In the genomic region with DNA sequence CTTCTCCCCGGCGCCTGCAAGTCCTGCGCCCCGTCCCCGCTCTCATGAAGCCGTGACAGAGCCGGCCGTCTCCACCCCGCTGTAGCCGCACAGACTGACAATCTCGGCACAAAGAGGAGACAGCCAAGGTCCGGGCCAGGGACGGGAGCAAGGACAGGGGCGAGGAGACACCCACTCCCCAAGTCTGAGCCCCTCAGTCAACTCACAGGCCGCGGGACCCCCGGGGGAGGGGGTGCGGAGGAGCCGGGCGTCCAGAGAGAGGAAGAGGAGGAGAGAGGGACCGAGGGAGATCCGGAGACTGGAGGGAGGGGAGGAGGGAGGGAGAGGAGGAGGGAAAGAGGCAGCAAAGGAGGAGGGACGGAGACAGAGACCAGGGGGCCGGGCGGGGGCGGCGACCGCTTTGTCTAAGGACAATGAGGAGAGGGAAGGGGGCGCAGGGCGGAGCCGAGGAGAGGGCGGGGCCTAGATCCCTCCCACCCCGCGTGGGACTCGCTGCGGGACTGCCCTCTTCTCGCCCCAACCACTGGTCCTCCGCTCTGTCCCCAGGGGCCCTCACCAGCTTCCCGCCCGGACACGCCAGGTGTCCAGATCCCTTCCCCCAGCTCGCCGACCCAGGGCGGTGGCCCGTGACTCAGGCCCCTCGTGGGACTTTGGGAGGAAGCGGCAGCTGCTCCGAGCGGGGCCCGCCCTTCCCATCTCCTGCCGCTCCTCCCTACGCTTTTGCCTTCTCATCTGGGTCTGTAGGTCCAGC, we compare ENCODE assay signal across 8 cellular contexts. TPM values are rescaled to one million over a fixed set of nuclear protein-coding genes. Genes with fewer than 3 reads are reported as not detected.
DNase-seq lines count a peak whose midpoint lies in the region; ATAC-seq, FAIRE-seq and TF ChIP-seq lines count a peak whose summit lies in the region.

No MANE protein-coding gene starts in this region.

- peak overlapping the region; percentile 88 for H3K9ac ChIP-seq in DND-41 (ENCODE audit: low read depth, low read length)

- peak in 1 of 2 donors; percentile 57 for TF ChIP-seq POLR2A in suprapubic skin (IDR thresholded peaks at IDR 0.05)

- H2AFZ ChIP-seq in DND-41 (ENCODE audit: low read depth, low read length): peak overlapping the region; percentile 65

- FAIRE-seq in frontal cortex (lab: Jason Lieb, UNC): no peak

- peak; percentile 92 for DNase-seq in DND-41
- peak; percentile 94 for DNase-seq in GOT3 (lab: John Stamatoyannopoulos, UW)
- DNase-seq in MG63: peak; percentile 98
- peak; percentile 63 to 87 for DNase-seq in SHP77 (lab: John Stamatoyannopoulos, UW)
- DNase-seq in activated naive CD4-positive, alpha-beta T cell (lab: John Stamatoyannopoulos, UW): peak in 3 of 4 experiments; percentile 37 to 62 (median 47)
- peak; percentile 63 to 70 for DNase-seq in frontal cortex (ENCODE audit: low spot score in 2 of 2)
- DNase-seq in non-pigmented ciliary epithelial cell (ENCODE audit: low read depth): peak; percentile 79
- DNase-seq in suprapubic skin (ENCODE audit: low spot score in 2 of 2): peak; percentile 98

- under 1% methylated on average over 49 of the region's 52 CpGs for WGBS in suprapubic skin

- H3K27me3 ChIP-seq in DND-41 (ENCODE audit: insufficient read depth, low read length, poor library complexity): no peaks in the 10 kb centered on the region
- H3K27me3 ChIP-seq in MG63: no peaks in the 10 kb centered on the region
- no peaks in the 10 kb centered on the region for H3K27me3 ChIP-seq in suprapubic skin

- TF ChIP-seq CTCF in DND-41 (IDR thresholded peaks at IDR 0.05; ENCODE audit: borderline replicate concordance, extremely low read depth, low read length, poor library complexity, severe bottlenecking): no peak
- no peak for TF ChIP-seq CTCF in suprapubic skin (IDR thresholded peaks at IDR 0.05)

- H3K36me3 ChIP-seq in DND-41 (ENCODE audit: insufficient read depth, low read length) (peaks cover 24% of the 10 kb centered on the region; the same call in 1 of the 2 replicates), MG63 (peaks cover 21% of the 10 kb centered on the region), suprapubic skin (no peaks in the 10 kb centered on the region)

- peaks cover 74% of the 10 kb centered on the region for H3K4me1 ChIP-seq in DND-41 (ENCODE audit: insufficient read depth, low read length)
- peaks cover 79% of the 10 kb centered on the region for H3K4me1 ChIP-seq in suprapubic skin

- no peak for TF ChIP-seq EP300 in suprapubic skin (IDR thresholded peaks at IDR 0.05)

- H3K4me2 ChIP-seq in DND-41 (ENCODE audit: insufficient read depth, low read length): peak overlapping the region; percentile 95

- H3K27ac ChIP-seq in DND-41 (ENCODE audit: low read length) (peak overlapping the region; percentile 80), suprapubic skin (peak overlapping the region; percentile 98)

- peaks cover 82% of the 10 kb centered on the region for H3K79me2 ChIP-seq in DND-41 (ENCODE audit: insufficient read depth, low read length)

- H3K4me3 ChIP-seq in DND-41 (ENCODE audit: low read depth in 1 of 2, low read length in 2 of 2) (peak overlapping the region; percentile 65 to 68), MG63 (peak overlapping the region; percentile 98), suprapubic skin (peak overlapping the region; percentile 68)

- peak; percentile 33 for ATAC-seq in DND-41 (ENCODE audit: insufficient read depth, low read depth)

- H3K9me3 ChIP-seq in DND-41 (ENCODE audit: insufficient read depth, low read length, severe bottlenecking) (no peaks in the 10 kb centered on the region), MG63 (no peaks in the 10 kb centered on the region), suprapubic skin (no peaks in the 10 kb centered on the region)

- peaks cover 28% of the 10 kb centered on the region for H4K20me1 ChIP-seq in DND-41 (ENCODE audit: insufficient read depth, low read length)

RNA-seq across cellular contexts. Expression of a gene that starts 0.6 kb away (rescaled TPM):
- 31.1 and 32.0 TPM in 2 replicates for total RNA-seq in MG63 (2014; rRNA removed; shearing (Covaris generic); ENCODE audit: low replicate concordance)
- total RNA-seq in frontal cortex (44.0 TPM), suprapubic skin (10 to 100 TPM; 25.2 to 31.0 (median 29.2) TPM)

RNA-seq across cellular contexts. Expression of a gene that starts 3.7 kb away (rescaled TPM):
- 0.25 and 3.4 TPM in 2 replicates for total RNA-seq in MG63 (2014; rRNA removed; shearing (Covaris generic); ENCODE audit: low replicate concordance)
- total RNA-seq in frontal cortex (0.41 TPM), suprapubic skin (1 to 10 TPM; 2.3 to 9.0 (median 6.8) TPM)

RNA-seq across cellular contexts. Expression of a gene that starts 14.3 kb away (rescaled TPM):
- 16.6 and 24.2 TPM in 2 replicates for total RNA-seq in MG63 (2014; rRNA removed; shearing (Covaris generic); ENCODE audit: low replicate concordance)
- total RNA-seq in frontal cortex: 22.4 TPM
- total RNA-seq in suprapubic skin: 10 to 100 TPM; 24.3 to 48.5 (median 33.7) TPM

RNA-seq across cellular contexts. Expression of a gene that starts 30.0 kb away (rescaled TPM):
- total RNA-seq in MG63 (2014; rRNA removed; shearing (Covaris generic); ENCODE audit: low replicate concordance): 5.4 and 10.8 TPM in 2 replicates
- total RNA-seq in frontal cortex (4.1 TPM), suprapubic skin (10 to 100 TPM; 10.4 to 27.0 (median 16.3) TPM)

RNA-seq across cellular contexts. Expression of a gene that starts 33.1 kb away (rescaled TPM):
- total RNA-seq in MG63 (2014; rRNA removed; shearing (Covaris generic); ENCODE audit: low replicate concordance): 241 and 386 TPM in 2 replicates
- 1,325 TPM for total RNA-seq in frontal cortex
- 100 to 1,000 TPM; 166 to 348 (median 244) TPM for total RNA-seq in suprapubic skin

Comparison
In these comparisons a context has a peak if more than half of its experiments do, and no peak if none do; other contexts are left out.
1. Peak in every context shown above with its lines: DNase-seq, ATAC-seq, H3K4me3 ChIP-seq and H3K27ac ChIP-seq.
2. DNase-seq: peak in every context shown above with its lines; median percentile 98 in MG63; 98 in suprapubic skin; 94 in GOT3; 92 in DND-41; 79 in non-pigmented ciliary epithelial cell; 75 in SHP77; 66 in frontal cortex; 47 in activated naive CD4-positive, alpha-beta T cell.